In genomic region chr9:131707677-131708612, GRCh38 we compare ENCODE assay signal across 8 cellular contexts. TPM values are rescaled to one million over a fixed set of nuclear protein-coding genes. Genes with fewer than 3 reads are reported as not detected.
DNase-seq lines count a peak whose midpoint lies in the region; ATAC-seq and TF ChIP-seq lines count a peak whose summit lies in the region.

No MANE protein-coding gene starts in this region.

- no peak overlapping the region for H3K14ac ChIP-seq in neuronal stem cell (ENCODE audit: low read length)

- H4K8ac ChIP-seq in neuronal stem cell (ENCODE audit: low read depth, low read length): no peak overlapping the region

- H3K18ac ChIP-seq in neuronal stem cell (ENCODE audit: low read length): no peak overlapping the region

- no TSS peak for BruUV-seq in Caco-2 (replicated peaks; lab: Mats Ljungman, UMichigan)

- no peaks in the 10 kb centered on the region for H3K9me3 Mint-ChIP-seq in Caco-2 (ENCODE audit: unreplicated experiment)
- H3K9me3 Mint-ChIP-seq in activated T-helper 2 cell treated with anti-CD3 and anti-CD28 coated beads, Interferon-gamma antibody, Interleukin-2, Interleukin-4, amounts not matched to agents 10 μg/mL and 5 μg/mL and 100 μg/mL, durations not matched to agents 14 hours and 24 hours and 36 hours: no peaks in the 10 kb centered on the region
- H3K9me3 Mint-ChIP-seq in stimulated activated naive B cell treated with anti-CD40 and anti-IgM and Interleukin-4, amounts not matched to agents 10 μg/mL and 1 μg/mL and 100 μg/mL, for 72 hours: no peaks in the 10 kb centered on the region

- H3K27ac ChIP-seq in Karpas-422 (ENCODE audit: low read length) (no peak overlapping the region), neuronal stem cell (replicated peaks; ENCODE audit: low read length) (no peak overlapping the region)

- H3K9me2 ChIP-seq in Karpas-422 (replicated peaks; ENCODE audit: insufficient read depth, low read length): no peaks in the 10 kb centered on the region

- H2AFZ ChIP-seq in Karpas-422 (ENCODE audit: low read length): no peak overlapping the region
- no peak overlapping the region for H2AFZ ChIP-seq in neuronal stem cell (ENCODE audit: low read length)

- no peak overlapping the region for H3K9ac ChIP-seq in Karpas-422 (ENCODE audit: low read length)
- no peak overlapping the region for H3K9ac ChIP-seq in neuronal stem cell (ENCODE audit: low read depth, low read length, poor library complexity)

- H3K4me1 Mint-ChIP-seq in Caco-2 (ENCODE audit: low read depth, unreplicated experiment): peaks cover 52% of the 10 kb centered on the region
- peaks cover 75% of the 10 kb centered on the region for H3K4me1 Mint-ChIP-seq in activated T-helper 2 cell treated with anti-CD3 and anti-CD28 coated beads, Interferon-gamma antibody, Interleukin-2, Interleukin-4, amounts not matched to agents 10 μg/mL and 5 μg/mL and 100 μg/mL, durations not matched to agents 14 hours and 24 hours and 36 hours (ENCODE audit: low read depth)
- peaks cover 55 to 95% of the 10 kb centered on the region in 2 donors for H3K4me1 Mint-ChIP-seq in stimulated activated naive B cell treated with anti-CD40 and anti-IgM and Interleukin-4, amounts not matched to agents 10 μg/mL and 1 μg/mL and 100 μg/mL, for 72 hours

- H3K4me3 ChIP-seq in Caco-2 (ENCODE audit: low read depth, low read length) (no peak overlapping the region), Karpas-422 (ENCODE audit: low read length) (no peak overlapping the region), neuronal stem cell (ENCODE audit: low read length in 2 of 2) (no peak overlapping the region)

- H3K79me1 ChIP-seq in neuronal stem cell (ENCODE audit: low read depth, low read length): no peaks in the 10 kb centered on the region

- H3K4me2 ChIP-seq in Karpas-422 (ENCODE audit: low read depth, low read length, poor library complexity, severe bottlenecking): peak overlapping the region; percentile 50
- no peak overlapping the region for H3K4me2 ChIP-seq in neuronal stem cell (ENCODE audit: insufficient read depth, low read length, poor library complexity, severe bottlenecking)

- H3K9me3 ChIP-seq in Caco-2 (no peaks in the 10 kb centered on the region), Karpas-422 (ENCODE audit: low read length) (no peaks in the 10 kb centered on the region), neuronal stem cell (replicated peaks in 1 of 2; ENCODE audit: control insufficient read depth in 2 of 2, insufficient read depth in 1 of 2, low read depth in 1 of 2, low read length in 2 of 2) (no peaks in the 10 kb centered on the region)

- H3K27me3 ChIP-seq in Caco-2 (replicated peaks; ENCODE audit: control insufficient read depth, insufficient read depth, low read length) (no peaks in the 10 kb centered on the region), Karpas-422 (ENCODE audit: low read length) (no peaks in the 10 kb centered on the region), neuronal stem cell (ENCODE audit: control insufficient read depth in 3 of 3, insufficient read depth in 3 of 3, low read depth in 1 of 3, low read length in 3 of 3) (no peaks in the 10 kb centered on the region)

- no peak for TF ChIP-seq POLR2A in GM18505 (IDR thresholded peaks at IDR 0.05; ENCODE audit: borderline replicate concordance, extremely low read depth, insufficient read depth, insufficient read length)

- CTCF ChIA-PET in Caco-2 (lab: Charles Lee): no interaction called here

- DNase-seq in Caco-2: no peak
- peak; percentile 73 for DNase-seq in Karpas-422
- DNase-seq in activated T-helper 2 cell treated with anti-CD3 and anti-CD28 coated beads, Interferon-gamma antibody, Interleukin-2, Interleukin-4, amounts not matched to agents 10 μg/mL and 5 μg/mL and 100 μg/mL, durations not matched to agents 14 hours and 24 hours and 36 hours (ENCODE audit: low spot score): no peak
- DNase-seq in left ventricle myocardium superior: peak; percentile 86
- peak; percentile 28 for DNase-seq in stimulated activated naive B cell treated with anti-CD40 and anti-IgM and Interleukin-4, amounts not matched to agents 10 μg/mL and 1 μg/mL and 100 μg/mL, for 72 hours
- DNase-seq in neuronal stem cell (ENCODE audit: low spot score): no peak

- no peak overlapping the region for H2BK15ac ChIP-seq in neuronal stem cell (ENCODE audit: low read length)

- no peak overlapping the region for H2BK5ac ChIP-seq in neuronal stem cell (ENCODE audit: low read length)

- POLR2A ChIA-PET in Caco-2 (lab: Charles Lee): no interaction called here

- H4K20me1 ChIP-seq in Karpas-422 (ENCODE audit: insufficient read depth, low read depth, low read length): peaks cover 44% of the 10 kb centered on the region; the same call in 1 of the 2 replicates

- peak overlapping the region; percentile 58 for H3K27ac Mint-ChIP-seq in Caco-2 (ENCODE audit: unreplicated experiment)
- peak overlapping the region; percentile 68 for H3K27ac Mint-ChIP-seq in activated T-helper 2 cell treated with anti-CD3 and anti-CD28 coated beads, Interferon-gamma antibody, Interleukin-2, Interleukin-4, amounts not matched to agents 10 μg/mL and 5 μg/mL and 100 μg/mL, durations not matched to agents 14 hours and 24 hours and 36 hours
- H3K27ac Mint-ChIP-seq in stimulated activated naive B cell treated with anti-CD40 and anti-IgM and Interleukin-4, amounts not matched to agents 10 μg/mL and 1 μg/mL and 100 μg/mL, for 72 hours: peak overlapping the region; percentile 92

- H3K4me1 ChIP-seq in Caco-2 (peaks cover 46% of the 10 kb centered on the region), Karpas-422 (ENCODE audit: low read length) (peaks cover 38% of the 10 kb centered on the region), neuronal stem cell (ENCODE audit: control insufficient read depth in 2 of 2, insufficient read depth in 1 of 2, low read depth in 1 of 2, low read length in 2 of 2) (peaks cover 5 to 7% of the 10 kb centered on the region in 2 donors)

- H3K4ac ChIP-seq in neuronal stem cell (ENCODE audit: low read length): no peak overlapping the region

- intact Hi-C loops in Caco-2 (cut with micrococcal nuclease; ENCODE audit: unreplicated experiment): no loop called here
- intact Hi-C loops in activated T-helper 2 cell treated with anti-CD3 and anti-CD28 coated beads, Interferon-gamma antibody, Interleukin-2, Interleukin-4, amounts not matched to agents 10 μg/mL and 5 μg/mL and 100 μg/mL, durations not matched to agents 14 hours and 24 hours and 36 hours (cut with micrococcal nuclease): no loop called here
- intact Hi-C loops in left ventricle myocardium superior (cut with micrococcal nuclease): no loop called here

- H3K4me3 Mint-ChIP-seq in Caco-2 (ENCODE audit: unreplicated experiment): no peak overlapping the region
- H3K4me3 Mint-ChIP-seq in activated T-helper 2 cell treated with anti-CD3 and anti-CD28 coated beads, Interferon-gamma antibody, Interleukin-2, Interleukin-4, amounts not matched to agents 10 μg/mL and 5 μg/mL and 100 μg/mL, durations not matched to agents 14 hours and 24 hours and 36 hours (ENCODE audit: low read depth): no peak overlapping the region
- H3K4me3 Mint-ChIP-seq in stimulated activated naive B cell treated with anti-CD40 and anti-IgM and Interleukin-4, amounts not matched to agents 10 μg/mL and 1 μg/mL and 100 μg/mL, for 72 hours: peak overlapping the region; percentile 56 to 74

- H3K36me3 ChIP-seq in Caco-2 (ENCODE audit: control insufficient read depth, insufficient read depth, low read length) (no peaks in the 10 kb centered on the region; the same call in 1 of the 2 replicates), Karpas-422 (ENCODE audit: insufficient read depth, low read length) (no peaks in the 10 kb centered on the region), neuronal stem cell (replicated peaks in 1 of 2; ENCODE audit: control insufficient read depth in 2 of 2, insufficient read depth in 2 of 2, low read length in 2 of 2) (no peaks in the 10 kb centered on the region)

- no peaks in the 10 kb centered on the region for H3K79me2 ChIP-seq in Karpas-422 (ENCODE audit: low read length)

- no peak overlapping the region for H2BK12ac ChIP-seq in neuronal stem cell (ENCODE audit: low read length)

- no CpG with 5 or more reads among the region's 11 CpGs for WGBS in neuronal stem cell (ENCODE audit: extremely low coverage in 2 of 2, insufficient read length in 2 of 2, insufficient replicate concordance in 1 of 2), 2 donors

- H3K23ac ChIP-seq in neuronal stem cell (ENCODE audit: low read depth, low read length, poor library complexity): no peak overlapping the region

- H2BK120ac ChIP-seq in neuronal stem cell (ENCODE audit: low read depth, low read length): no peak overlapping the region

- no peaks in the 10 kb centered on the region for H3K27me3 Mint-ChIP-seq in Caco-2 (ENCODE audit: insufficient read depth, unreplicated experiment)
- H3K27me3 Mint-ChIP-seq in activated T-helper 2 cell treated with anti-CD3 and anti-CD28 coated beads, Interferon-gamma antibody, Interleukin-2, Interleukin-4, amounts not matched to agents 10 μg/mL and 5 μg/mL and 100 μg/mL, durations not matched to agents 14 hours and 24 hours and 36 hours (ENCODE audit: low read depth): no peaks in the 10 kb centered on the region
- no peaks in the 10 kb centered on the region for H3K27me3 Mint-ChIP-seq in stimulated activated naive B cell treated with anti-CD40 and anti-IgM and Interleukin-4, amounts not matched to agents 10 μg/mL and 1 μg/mL and 100 μg/mL, for 72 hours

- H2AK5ac ChIP-seq in neuronal stem cell (ENCODE audit: low read depth, low read length): no peak overlapping the region

- H3K36me3 Mint-ChIP-seq in Caco-2 (ENCODE audit: insufficient read depth, unreplicated experiment): peaks cover 16% of the 10 kb centered on the region
- H3K36me3 Mint-ChIP-seq in activated T-helper 2 cell treated with anti-CD3 and anti-CD28 coated beads, Interferon-gamma antibody, Interleukin-2, Interleukin-4, amounts not matched to agents 10 μg/mL and 5 μg/mL and 100 μg/mL, durations not matched to agents 14 hours and 24 hours and 36 hours (ENCODE audit: low read depth): peaks cover 38% of the 10 kb centered on the region
- peaks cover 34 to 59% of the 10 kb centered on the region in 2 donors for H3K36me3 Mint-ChIP-seq in stimulated activated naive B cell treated with anti-CD40 and anti-IgM and Interleukin-4, amounts not matched to agents 10 μg/mL and 1 μg/mL and 100 μg/mL, for 72 hours

- ATAC-seq in left ventricle myocardium superior: peak; percentile 93
- peak; percentile 78 to 86 for ATAC-seq in stimulated activated naive B cell treated with anti-CD40 and anti-IgM and Interleukin-4, amounts not matched to agents 10 μg/mL and 1 μg/mL and 100 μg/mL, for 72 hours (replicated peaks)
- ATAC-seq in HG03108 (IDR thresholded peaks at IDR 0.05; ENCODE audit: unreplicated experiment): no peak
- ATAC-seq in GM18505 (IDR thresholded peaks at IDR 0.05; ENCODE audit: unreplicated experiment): no peak

- H4K91ac ChIP-seq in neuronal stem cell (ENCODE audit: low read depth, low read length, poor library complexity): no peak overlapping the region

- TF ChIP-seq CTCF in Caco-2 (IDR thresholded peaks at IDR 0.05; ENCODE audit: insufficient read depth in 1 of 2, low read depth in 1 of 2, low read length in 1 of 2, severe bottlenecking in 1 of 2, unreplicated experiment in 1 of 2): no peak

RNA-seq across cellular contexts. Expression of gene RAPGEF1, which starts 31.9 kb away (rescaled TPM):
- total RNA-seq in Caco-2 (2022) (71.5 and 75.4 TPM in 2 replicates), left ventricle myocardium superior (156 TPM)
- total RNA-seq in Karpas-422 (2014; rRNA removed; shearing (Covaris generic); ENCODE audit: low replicate concordance): 6.1 and 9.6 TPM in 2 replicates
- 133 and 136 TPM in 2 replicates for total RNA-seq in activated T-helper 2 cell treated with anti-CD3 and anti-CD28 coated beads, Interferon-gamma antibody, Interleukin-2, Interleukin-4, amounts not matched to agents 10 μg/mL and 5 μg/mL and 100 μg/mL, durations not matched to agents 14 hours and 24 hours and 36 hours
- polyA plus RNA-seq in neuronal stem cell (2013, experiment 1 of 2): 34.5 TPM
- 33.7 TPM for polyA plus RNA-seq in neuronal stem cell (2013, experiment 2 of 2)

Comparison
In these comparisons a context has a peak if more than half of its experiments do, and no peak if none do; other contexts are left out.
1. DNase-seq: peak in Karpas-422 (single experiment), left ventricle myocardium superior (single experiment) and stimulated activated naive B cell treated with anti-CD40 and anti-IgM and Interleukin-4, amounts not matched to agents 10 μg/mL and 1 μg/mL and 100 μg/mL, for 72 hours (single experiment); none in Caco-2 (0 of 2), activated T-helper 2 cell treated with anti-CD3 and anti-CD28 coated beads, Interferon-gamma antibody, Interleukin-2, Interleukin-4, amounts not matched to agents 10 μg/mL and 5 μg/mL and 100 μg/mL, durations not matched to agents 14 hours and 24 hours and 36 hours (single experiment) and neuronal stem cell (single experiment).
2. H3K4me3 Mint-ChIP-seq: peak in stimulated activated naive B cell treated with anti-CD40 and anti-IgM and Interleukin-4, amounts not matched to agents 10 μg/mL and 1 μg/mL and 100 μg/mL, for 72 hours (2 of 2); none in Caco-2 (single experiment) and activated T-helper 2 cell treated with anti-CD3 and anti-CD28 coated beads, Interferon-gamma antibody, Interleukin-2, Interleukin-4, amounts not matched to agents 10 μg/mL and 5 μg/mL and 100 μg/mL, durations not matched to agents 14 hours and 24 hours and 36 hours (single experiment).
3. ATAC-seq: peak in left ventricle myocardium superior (single experiment) and stimulated activated naive B cell treated with anti-CD40 and anti-IgM and Interleukin-4, amounts not matched to agents 10 μg/mL and 1 μg/mL and 100 μg/mL, for 72 hours (2 of 2); none in HG03108 (single experiment) and GM18505 (single experiment).
4. Peak in every context shown above with its lines, with median percentiles within 50 percentile points of each other: H3K27ac Mint-ChIP-seq.